Comparison of ENCODE assay signal across 8 cellular contexts in genomic region chr4:22515145-22515887, GRCh38. TPM values are rescaled to one million over a fixed set of nuclear protein-coding genes. Genes with fewer than 3 reads are reported as not detected.
DNase-seq lines count a peak whose midpoint lies in the region; ATAC-seq and TF ChIP-seq lines count a peak whose summit lies in the region.

No MANE protein-coding gene starts in this region.

- peak overlapping the region; percentile 78 to 93 (median 86) for H3K4me3 Mint-ChIP-seq in naive B cell

- no peaks in the 10 kb centered on the region for H3K27me3 ChIP-seq in subcutaneous abdominal adipose tissue (ENCODE audit: control insufficient read depth in 5 of 5, insufficient read depth in 4 of 5, low read length in 5 of 5)

- H3K4me1 ChIP-seq in subcutaneous abdominal adipose tissue (ENCODE audit: control insufficient read depth in 5 of 5, insufficient read depth in 5 of 5, low read length in 5 of 5) = peaks cover 5 to 22% (median 20%) of the 10 kb centered on the region in 5 donors

- TF ChIP-seq CTCF in fibroblast of pulmonary artery (IDR thresholded peaks at IDR 0.05; ENCODE audit: low read length, missing control alignments) = no peak

- H3K9ac ChIP-seq in subcutaneous abdominal adipose tissue (ENCODE audit: low read length in 5 of 5) = peak overlapping the region; percentile 33 to 73 (median 56)

- no peaks in the 10 kb centered on the region for H3K9me3 ChIP-seq in subcutaneous abdominal adipose tissue (ENCODE audit: control insufficient read depth in 5 of 5, low read length in 5 of 5)

- peaks cover 27 to 34% (median 30%) of the 10 kb centered on the region in 3 donors for H3K27me3 Mint-ChIP-seq in naive B cell

- peaks cover 8 to 19% (median 10%) of the 10 kb centered on the region in 3 donors for H3K4me1 Mint-ChIP-seq in naive B cell

- peak; percentile 77 for DNase-seq in EH (ENCODE audit: low read depth)
- peak; percentile 15 for DNase-seq in NCI-H2227 treated with DMSO at 0.1 percent for 48 hours (lab: John Stamatoyannopoulos, UW)
- peak; percentile 66 for DNase-seq in activated CD8-positive, alpha-beta memory T cell treated with anti-CD3 and anti-CD28 coated beads, Interleukin-2, amount 50 U/mL, for 48 hours
- DNase-seq in fibroblast of pulmonary artery (ENCODE audit: low read depth) = peak; percentile 79
- peak; percentile 7 for DNase-seq in naive B cell

- H3K4me3 ChIP-seq in fibroblast of pulmonary artery (replicated peaks; ENCODE audit: low read depth, low read length) = peak overlapping the region; percentile 75
- H3K4me3 ChIP-seq in subcutaneous abdominal adipose tissue (ENCODE audit: low read depth in 1 of 5, low read length in 5 of 5) = peak overlapping the region; percentile 70 to 80 (median 78)

- H3K9me3 Mint-ChIP-seq in naive B cell = peaks cover 0 to 5% (median 0%) of the 10 kb centered on the region in 7 donors

- ATAC-seq in HG02588 (IDR thresholded peaks at IDR 0.05; ENCODE audit: unreplicated experiment) (peak; percentile 48), naive B cell (ENCODE audit: low read depth in 2 of 2) (peak in 1 of 2 donors; percentile 57), GM18870 (IDR thresholded peaks at IDR 0.05; ENCODE audit: unreplicated experiment) (no peak)

- peak overlapping the region; percentile 73 for H3K27ac ChIP-seq in subcutaneous abdominal adipose tissue (ENCODE audit: low read depth, low read length)

- no peaks in the 10 kb centered on the region for H3K36me3 ChIP-seq in subcutaneous abdominal adipose tissue (ENCODE audit: control insufficient read depth in 5 of 5, insufficient read depth in 5 of 5, low read length in 5 of 5)

- H3K36me3 Mint-ChIP-seq in naive B cell = no peaks in the 10 kb centered on the region

- no peak overlapping the region for H3K27ac Mint-ChIP-seq in naive B cell

RNA-seq across cellular contexts. Expression of gene ADGRA3, which starts 0.6 kb away (rescaled TPM):
- polyA plus RNA-seq in naive B cell (ENCODE audit: low read depth in 6 of 6) = under 1 TPM in 2 of 6 donors, not detected in 4; 0.10 to 0.32 TPM

Comparison
In these comparisons a context has a peak if more than half of its experiments do, and no peak if none do; other contexts are left out.
1. DNase-seq: peak in every context shown above with its lines; median percentile 79 in fibroblast of pulmonary artery; 77 in EH; 66 in activated CD8-positive, alpha-beta memory T cell treated with anti-CD3 and anti-CD28 coated beads, Interleukin-2, amount 50 U/mL, for 48 hours; 15 in NCI-H2227 treated with DMSO at 0.1 percent for 48 hours; 7 in naive B cell.